ENCODE assay signal across 17 cellular contexts in the genomic region with DNA sequence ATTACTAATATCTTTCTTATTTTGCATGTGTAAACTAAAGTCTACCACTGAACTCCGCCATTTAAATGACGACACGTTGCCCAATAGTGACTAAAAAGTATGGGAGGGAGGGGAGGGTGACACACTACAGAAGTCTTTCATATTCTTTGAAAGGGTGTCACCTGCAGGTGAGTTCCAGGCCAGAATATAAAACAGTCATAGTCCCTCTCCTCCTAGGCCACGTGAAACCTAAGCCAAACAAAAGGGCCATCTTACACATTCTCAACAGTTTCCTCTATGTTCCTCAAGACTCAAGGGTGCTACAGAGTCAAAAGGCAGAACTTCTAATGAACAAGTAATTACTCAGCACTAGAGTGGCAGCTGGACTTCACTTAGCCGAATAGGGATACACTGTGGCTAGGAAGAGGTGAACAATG. TPM values are rescaled to one million over a fixed set of nuclear protein-coding genes. Genes with fewer than 3 reads are reported as not detected.
DNase-seq lines count a peak whose midpoint lies in the region; ATAC-seq and TF ChIP-seq lines count a peak whose summit lies in the region.
"Had no signal": no experiment of that assay in that cellular context is flagged by ENCODE, and none has a peak within 500 bp of the region (broad histone marks: within the 10 kb centered on the region; RNA-seq: fewer than 3 reads in every experiment).

No MANE protein-coding gene starts in this region.

- peak in 2 of 3 experiments; percentile 16 to 84 for DNase-seq in NCI-H1417 (lab: John Stamatoyannopoulos, UW)
- no peak for DNase-seq in NCI-H1417 treated with DMSO at 0.1 percent for 48 hours (lab: John Stamatoyannopoulos, UW)
- DNase-seq in HFFc6 = no peak
- DNase-seq in activated naive CD8-positive, alpha-beta T cell treated with anti-CD3 and anti-CD28 coated beads, Interleukin-2, amount 50 U/mL, for 24 hours = no peak
- DNase-seq in mucosa of descending colon = no peak
- no peak for DNase-seq in ecto neural progenitor cell (ENCODE audit: low spot score)
- no peak for DNase-seq in substantia nigra (lab: John Stamatoyannopoulos, UW)
- DNase-seq in GDM1 (lab: John Stamatoyannopoulos, UW) = no peak
- DNase-seq: 8988T; activated CD4-positive, alpha-beta T cell treated with anti-CD3 and anti-CD28 coated beads for 48 hours; dermis blood vessel endothelial cell; foreskin fibroblast; H9; kidney; NCI-H1436; transverse colon had no signal

- peaks cover 2% of the 10 kb centered on the region; the same call in 1 of the 2 replicates for H3K27me3 Mint-ChIP-seq in HFFc6 (ENCODE audit: insufficient read depth)
- no peaks in the 10 kb centered on the region for H3K27me3 Mint-ChIP-seq in activated naive CD8-positive, alpha-beta T cell treated with anti-CD3 and anti-CD28 coated beads, Interleukin-2, amount 50 U/mL, for 24 hours

- peaks cover 62% of the 10 kb centered on the region for H3K4me1 ChIP-seq in mucosa of descending colon (ENCODE audit: low read depth)

- peaks cover 96% of the 10 kb centered on the region for H3K4me1 Mint-ChIP-seq in HFFc6 (ENCODE audit: low read depth)
- H3K4me1 Mint-ChIP-seq in activated naive CD8-positive, alpha-beta T cell treated with anti-CD3 and anti-CD28 coated beads, Interleukin-2, amount 50 U/mL, for 24 hours = peaks cover 91% of the 10 kb centered on the region

- H3K4me3 Mint-ChIP-seq in HFFc6 = peak overlapping the region; percentile 53
- peak overlapping the region; percentile 27 for H3K4me3 Mint-ChIP-seq in activated naive CD8-positive, alpha-beta T cell treated with anti-CD3 and anti-CD28 coated beads, Interleukin-2, amount 50 U/mL, for 24 hours
- H3K4me3 Mint-ChIP-seq: nephron had no signal

- H3K36me3 ChIP-seq in mucosa of descending colon (ENCODE audit: low read depth) = no peaks in the 10 kb centered on the region
- H3K36me3 ChIP-seq: transverse colon had no signal

- ATAC-seq in activated naive CD8-positive, alpha-beta T cell treated with anti-CD3 and anti-CD28 coated beads, Interleukin-2, amount 50 U/mL, for 24 hours = peak; percentile 17
- peak; percentile 41 for ATAC-seq in mucosa of descending colon

- intact Hi-C loops in mucosa of descending colon (cut with DNase I, micrococcal nuclease) = loop anchor here in 1 of 2 donors (10.0 kb wide), 1 partner anchor 157 kb away; no protein-coding TSS in a partner anchor

- H3K9me3 ChIP-seq in mucosa of descending colon = no peaks in the 10 kb centered on the region
- H3K9me3 ChIP-seq: transverse colon had no signal

- H3K9me3 Mint-ChIP-seq in HFFc6 = no peaks in the 10 kb centered on the region
- H3K9me3 Mint-ChIP-seq in activated naive CD8-positive, alpha-beta T cell treated with anti-CD3 and anti-CD28 coated beads, Interleukin-2, amount 50 U/mL, for 24 hours = no peaks in the 10 kb centered on the region
- H3K9me3 Mint-ChIP-seq: H9, nephron had no signal

- H3K27ac ChIP-seq in substantia nigra (ENCODE audit: low read depth, low read length, poor library complexity, severe bottlenecking) = no peak overlapping the region

- H3K36me3 Mint-ChIP-seq in HFFc6 (ENCODE audit: low read depth) = peaks cover 22% of the 10 kb centered on the region
- H3K36me3 Mint-ChIP-seq in activated naive CD8-positive, alpha-beta T cell treated with anti-CD3 and anti-CD28 coated beads, Interleukin-2, amount 50 U/mL, for 24 hours (ENCODE audit: low read depth) = peaks cover 14% of the 10 kb centered on the region

- no peak for TF ChIP-seq CTCF in HFFc6 (IDR thresholded peaks at IDR 0.05)
- TF ChIP-seq CTCF in mucosa of descending colon (IDR thresholded peaks at IDR 0.05) = no peak

- peak overlapping the region; percentile 83 for H3K27ac Mint-ChIP-seq in HFFc6
- H3K27ac Mint-ChIP-seq in activated naive CD8-positive, alpha-beta T cell treated with anti-CD3 and anti-CD28 coated beads, Interleukin-2, amount 50 U/mL, for 24 hours = peak overlapping the region; percentile 65

- no peak overlapping the region for H3K4me3 ChIP-seq in mucosa of descending colon
- H3K4me3 ChIP-seq: transverse colon had no signal

RNA-seq across cellular contexts. Expression of a gene that starts 6.4 kb away (rescaled TPM):
- 100 to 1,000 TPM in 2 of 6 experiments, 10 to 100 TPM in 4; 86.0 to 106 (median 92.1) TPM for total RNA-seq in HFFc6 (2021; fragmentation: NEBNext Ultra II Directional; extraction: Animal tissue kit (Norgen Biotek cat#: 25700))
- total RNA-seq in mucosa of descending colon = 100 to 1,000 TPM in 1 of 3 donors, 10 to 100 TPM in 2; 63.6 to 124 (median 99.3) TPM

Comparison
In these comparisons a context has a peak if more than half of its experiments do, and no peak if none do; other contexts are left out.
1. DNase-seq: peak in NCI-H1417 (2 of 3); none in NCI-H1417 treated with DMSO at 0.1 percent for 48 hours (single experiment), HFFc6 (single experiment), activated naive CD8-positive, alpha-beta T cell treated with anti-CD3 and anti-CD28 coated beads, Interleukin-2, amount 50 U/mL, for 24 hours (single experiment), mucosa of descending colon (0 of 3), ecto neural progenitor cell (single experiment), substantia nigra (0 of 49) and GDM1 (single experiment).